In genomic region chr7:18096087-18096486, GRCh38 we compare ENCODE assay signal across 17 cellular contexts.
"Had no signal": no experiment of that assay in that cellular context is flagged by ENCODE, and none has a peak within 500 bp of the region (broad histone marks: within the 10 kb centered on the region; RNA-seq: fewer than 3 reads in every experiment).

No MANE protein-coding gene starts in this region.

- H3K4me1 ChIP-seq: pancreas, stomach, transverse colon had no signal

- ATAC-seq: pancreas, right cardiac atrium had no signal

- H3K4me2 ChIP-seq: hepatocyte had no signal

- FAIRE-seq: pancreas, small intestine had no signal

- H3K27ac ChIP-seq: hepatocyte, pancreas, stomach, thoracic aorta, transverse colon had no signal

- DNase-seq: erythroblast; foreskin melanocyte; head of caudate nucleus; kidney glomerular epithelial cell; mesendoderm; naive B cell; occipital lobe; pancreas; right cardiac atrium; small intestine; stimulated activated CD4-positive, alpha-beta T cell treated with anti-CD3 and anti-CD28 coated beads, Interleukin-12 subunit alpha, Interleukin-12 subunit beta, amount 100 ng/mL, for 4 hours; stimulated activated naive CD4-positive, alpha-beta T cell; stomach; substantia nigra; transverse colon had no signal

- H3K4me3 ChIP-seq: hepatocyte, pancreas, stomach, thoracic aorta, transverse colon had no signal

- H3K9me3 ChIP-seq: stomach, thoracic aorta, transverse colon had no signal
